25 cellular contexts compared by ENCODE assay signal in genomic region chr7:66078067-66078466, GRCh38. TPM values are rescaled to one million over a fixed set of nuclear protein-coding genes. Genes with fewer than 3 reads are reported as not detected.
DNase-seq lines count a peak whose midpoint lies in the region; ATAC-seq and TF ChIP-seq lines count a peak whose summit lies in the region.
"Had no signal": no experiment of that assay in that cellular context is flagged by ENCODE, and none has a peak within 500 bp of the region (broad histone marks: within the 10 kb centered on the region; RNA-seq: fewer than 3 reads in every experiment).

No MANE protein-coding gene starts in this region.

- TF ChIP-seq EP300 in tibial nerve (IDR thresholded peaks at IDR 0.05): no peak

- 87 to 98% methylated on average over 5 of the region's 5 CpGs for WGBS in tibial nerve, 2 donors

- H3K4me3 ChIP-seq in tibial nerve: no peak overlapping the region
- H3K4me3 ChIP-seq: gastrocnemius medialis, lung had no signal

- no peak for ATAC-seq in left ventricle myocardium superior
- ATAC-seq in stimulated activated memory B cell treated with anti-CD40 and anti-IgM and Interleukin-4, amounts not matched to agents 10 μg/mL and 1 μg/mL and 100 μg/mL, for 72 hours: no peak
- ATAC-seq: gastrocnemius medialis had no signal

- H3K4me1 Mint-ChIP-seq in activated T-helper 1 cell treated with anti-CD3 and anti-CD28 coated beads, Interleukin-12 subunit alpha, Interleukin-12 subunit beta, Interleukin-2, Interleukin-4 antibody, amounts not matched to agents 30 ng/mL and 10 ng/mL and 1 ng/mL, durations not matched to agents 14 hours and 24 hours and 36 hours (ENCODE audit: low read depth): peaks cover 15% of the 10 kb centered on the region
- H3K4me1 Mint-ChIP-seq in mesothelial cell of epicardium: peaks cover 5% of the 10 kb centered on the region
- peaks cover 21% of the 10 kb centered on the region for H3K4me1 Mint-ChIP-seq in stimulated activated memory B cell treated with anti-CD40 and anti-IgM and Interleukin-4, amounts not matched to agents 10 μg/mL and 1 μg/mL and 100 μg/mL, for 72 hours

- no peak for TF ChIP-seq POLR2A in tibial nerve (IDR thresholded peaks at IDR 0.05)

- intact Hi-C loops in left ventricle myocardium superior (cut with micrococcal nuclease) (no loop called here), cardiac septum (cut with DNase I) (no loop called here)
- intact Hi-C loops in activated T-helper 1 cell treated with anti-CD3 and anti-CD28 coated beads, Interleukin-12 subunit alpha, Interleukin-12 subunit beta, Interleukin-2, Interleukin-4 antibody, amounts not matched to agents 30 ng/mL and 10 ng/mL and 1 ng/mL, durations not matched to agents 14 hours and 24 hours and 36 hours (cut with micrococcal nuclease): no loop called here

- peak overlapping the region; percentile 75 for H3K4me3 Mint-ChIP-seq in activated T-helper 1 cell treated with anti-CD3 and anti-CD28 coated beads, Interleukin-12 subunit alpha, Interleukin-12 subunit beta, Interleukin-2, Interleukin-4 antibody, amounts not matched to agents 30 ng/mL and 10 ng/mL and 1 ng/mL, durations not matched to agents 14 hours and 24 hours and 36 hours
- peak overlapping the region; percentile 22 for H3K4me3 Mint-ChIP-seq in mesothelial cell of epicardium
- H3K4me3 Mint-ChIP-seq in stimulated activated memory B cell treated with anti-CD40 and anti-IgM and Interleukin-4, amounts not matched to agents 10 μg/mL and 1 μg/mL and 100 μg/mL, for 72 hours: no peak overlapping the region
- H3K4me3 Mint-ChIP-seq: activated CD4-positive, alpha-beta T cell treated with anti-CD3 and anti-CD28 coated beads, Interleukin-2, amount 10 ng/mL, durations not matched to agents 7 days and 5 days; dendritic cell treated with granulocyte-macrophage colony-stimulating factor and Interleukin-4, amounts not matched to agents 40 ng/mL and 50 ng/mL, for 4 days had no signal

- no peak overlapping the region for H3K27ac Mint-ChIP-seq in activated T-helper 1 cell treated with anti-CD3 and anti-CD28 coated beads, Interleukin-12 subunit alpha, Interleukin-12 subunit beta, Interleukin-2, Interleukin-4 antibody, amounts not matched to agents 30 ng/mL and 10 ng/mL and 1 ng/mL, durations not matched to agents 14 hours and 24 hours and 36 hours
- H3K27ac Mint-ChIP-seq in mesothelial cell of epicardium: no peak overlapping the region
- H3K27ac Mint-ChIP-seq in stimulated activated memory B cell treated with anti-CD40 and anti-IgM and Interleukin-4, amounts not matched to agents 10 μg/mL and 1 μg/mL and 100 μg/mL, for 72 hours: peak overlapping the region; percentile 46
- H3K27ac Mint-ChIP-seq: activated CD4-positive, alpha-beta T cell treated with anti-CD3 and anti-CD28 coated beads, Interleukin-2, amount 10 ng/mL, durations not matched to agents 7 days and 5 days; dendritic cell treated with granulocyte-macrophage colony-stimulating factor and Interleukin-4, amounts not matched to agents 40 ng/mL and 50 ng/mL, for 4 days had no signal

- H3K27me3 ChIP-seq in tibial nerve: no peaks in the 10 kb centered on the region
- H3K27me3 ChIP-seq: gastrocnemius medialis had no signal

- peaks cover 0 to 23% (median 8%) of the 10 kb centered on the region in 4 donors for H3K4me1 ChIP-seq in tibial nerve

- H3K9me3 Mint-ChIP-seq in activated T-helper 1 cell treated with anti-CD3 and anti-CD28 coated beads, Interleukin-12 subunit alpha, Interleukin-12 subunit beta, Interleukin-2, Interleukin-4 antibody, amounts not matched to agents 30 ng/mL and 10 ng/mL and 1 ng/mL, durations not matched to agents 14 hours and 24 hours and 36 hours: no peaks in the 10 kb centered on the region
- no peaks in the 10 kb centered on the region for H3K9me3 Mint-ChIP-seq in mesothelial cell of epicardium
- no peaks in the 10 kb centered on the region for H3K9me3 Mint-ChIP-seq in stimulated activated memory B cell treated with anti-CD40 and anti-IgM and Interleukin-4, amounts not matched to agents 10 μg/mL and 1 μg/mL and 100 μg/mL, for 72 hours
- H3K9me3 Mint-ChIP-seq: activated CD4-positive, alpha-beta T cell treated with anti-CD3 and anti-CD28 coated beads, Interleukin-2, amount 10 ng/mL, durations not matched to agents 7 days and 5 days; dendritic cell treated with granulocyte-macrophage colony-stimulating factor and Interleukin-4, amounts not matched to agents 40 ng/mL and 50 ng/mL, for 4 days had no signal

- TF ChIP-seq CTCF in mesothelial cell of epicardium (IDR thresholded peaks at IDR 0.05; ENCODE audit: unreplicated experiment) (no peak), tibial nerve (IDR thresholded peaks at IDR 0.05) (no peak)

- peaks cover 3% of the 10 kb centered on the region for H3K27me3 Mint-ChIP-seq in activated T-helper 1 cell treated with anti-CD3 and anti-CD28 coated beads, Interleukin-12 subunit alpha, Interleukin-12 subunit beta, Interleukin-2, Interleukin-4 antibody, amounts not matched to agents 30 ng/mL and 10 ng/mL and 1 ng/mL, durations not matched to agents 14 hours and 24 hours and 36 hours (ENCODE audit: insufficient read depth)
- peaks cover 1% of the 10 kb centered on the region for H3K27me3 Mint-ChIP-seq in mesothelial cell of epicardium (ENCODE audit: low read depth)
- no peaks in the 10 kb centered on the region for H3K27me3 Mint-ChIP-seq in stimulated activated memory B cell treated with anti-CD40 and anti-IgM and Interleukin-4, amounts not matched to agents 10 μg/mL and 1 μg/mL and 100 μg/mL, for 72 hours
- H3K27me3 Mint-ChIP-seq: activated CD4-positive, alpha-beta T cell treated with anti-CD3 and anti-CD28 coated beads, Interleukin-2, amount 10 ng/mL, durations not matched to agents 7 days and 5 days had no signal

- DNase-seq in left ventricle myocardium superior (peak; percentile 42), cardiac septum (ENCODE audit: low spot score) (no peak), mesothelial cell of epicardium (ENCODE audit: low spot score in 2 of 2, unreplicated experiment in 2 of 2) (no peak), NK-92 (lab: John Stamatoyannopoulos, UW; ENCODE audit: unreplicated experiment) (no peak), EL (no peak), tibial nerve (ENCODE audit: low spot score in 2 of 2) (no peak)
- DNase-seq in activated T-helper 1 cell treated with anti-CD3 and anti-CD28 coated beads, Interleukin-12 subunit alpha, Interleukin-12 subunit beta, Interleukin-2, Interleukin-4 antibody, amounts not matched to agents 30 ng/mL and 10 ng/mL and 1 ng/mL, durations not matched to agents 14 hours and 24 hours and 36 hours (ENCODE audit: low spot score): no peak
- DNase-seq: activated CD4-positive, alpha-beta T cell treated with anti-CD3 and anti-CD28 coated beads, Interleukin-2, amount 10 ng/mL, durations not matched to agents 7 days and 5 days; DMS153; gastrocnemius medialis; hypothalamus; NCI-H1105 treated with DMSO at 0.1 percent for 48 hours; NCI-H2029; NCI-H226; NCI-H748 treated with DMSO at 0.1 percent for 48 hours; occipital lobe; retina; stimulated activated CD4-positive, alpha-beta T cell treated with anti-CD3 and anti-CD28 coated beads, Interleukin-4, amount 100 ng/mL, for 1 hour; stimulated activated naive CD4-positive, alpha-beta T cell treated with Interleukin-2 at 50 U/mL for 16 hours; T-helper 9 cell had no signal

- H3K36me3 Mint-ChIP-seq in activated T-helper 1 cell treated with anti-CD3 and anti-CD28 coated beads, Interleukin-12 subunit alpha, Interleukin-12 subunit beta, Interleukin-2, Interleukin-4 antibody, amounts not matched to agents 30 ng/mL and 10 ng/mL and 1 ng/mL, durations not matched to agents 14 hours and 24 hours and 36 hours (ENCODE audit: low read depth): peaks cover 2% of the 10 kb centered on the region
- H3K36me3 Mint-ChIP-seq in mesothelial cell of epicardium: peaks cover 2% of the 10 kb centered on the region
- H3K36me3 Mint-ChIP-seq in stimulated activated memory B cell treated with anti-CD40 and anti-IgM and Interleukin-4, amounts not matched to agents 10 μg/mL and 1 μg/mL and 100 μg/mL, for 72 hours: peaks cover 17% of the 10 kb centered on the region

- H3K9me3 ChIP-seq in tibial nerve: no peaks in the 10 kb centered on the region
- H3K9me3 ChIP-seq: gastrocnemius medialis had no signal

- H3K36me3 ChIP-seq in tibial nerve: peaks cover 0 to 45% (median 4%) of the 10 kb centered on the region in 3 donors
- H3K36me3 ChIP-seq: gastrocnemius medialis had no signal

- no peak overlapping the region for H3K27ac ChIP-seq in tibial nerve
- H3K27ac ChIP-seq: C4-2B, gastrocnemius medialis, HL-60 had no signal

RNA-seq across cellular contexts. Expression of gene ASL, which starts 2.4 kb away (rescaled TPM):
- 10.6 TPM for total RNA-seq in left ventricle myocardium superior
- 11.7 TPM for total RNA-seq in cardiac septum
- total RNA-seq in activated T-helper 1 cell treated with anti-CD3 and anti-CD28 coated beads, Interleukin-12 subunit alpha, Interleukin-12 subunit beta, Interleukin-2, Interleukin-4 antibody, amounts not matched to agents 30 ng/mL and 10 ng/mL and 1 ng/mL, durations not matched to agents 14 hours and 24 hours and 36 hours: 36.6 and 44.9 TPM in 2 replicates
- total RNA-seq in mesothelial cell of epicardium: 11.3 to 12.4 TPM (median 11.3 TPM) in 3 replicates
- total RNA-seq in tibial nerve: 100 to 1,000 TPM in 1 of 4 donors, 10 to 100 TPM in 3; 48.7 to 130 (median 63.3) TPM

RNA-seq across cellular contexts. Expression of gene CRCP, which starts 36.6 kb away (rescaled TPM):
- total RNA-seq in left ventricle myocardium superior (22.5 TPM), cardiac septum (19.4 TPM), mesothelial cell of epicardium (25.8 to 27.0 TPM (median 26.5 TPM) in 3 replicates), tibial nerve (10 to 100 TPM; 23.9 to 49.4 (median 41.8) TPM)
- 41.0 and 44.1 TPM in 2 replicates for total RNA-seq in activated T-helper 1 cell treated with anti-CD3 and anti-CD28 coated beads, Interleukin-12 subunit alpha, Interleukin-12 subunit beta, Interleukin-2, Interleukin-4 antibody, amounts not matched to agents 30 ng/mL and 10 ng/mL and 1 ng/mL, durations not matched to agents 14 hours and 24 hours and 36 hours
